22 cellular contexts compared by ENCODE assay signal in genomic region chr19:41501854-41502253, GRCh38. TPM values are rescaled to one million over a fixed set of nuclear protein-coding genes. Genes with fewer than 3 reads are reported as not detected.
DNase-seq lines count a peak whose midpoint lies in the region; TF ChIP-seq lines count a peak whose summit lies in the region.
"Had no signal": no experiment of that assay in that cellular context is flagged by ENCODE, and none has a peak within 500 bp of the region (broad histone marks: within the 10 kb centered on the region; RNA-seq: fewer than 3 reads in every experiment).

No MANE protein-coding gene starts in this region.

- H3K27ac Mint-ChIP-seq in MCF 10A (ENCODE audit: low read depth, unreplicated experiment) (no peak overlapping the region), endodermal cell (no peak overlapping the region)
- H3K27ac Mint-ChIP-seq: activated naive CD4-positive, alpha-beta T cell treated with anti-CD3 and anti-CD28 coated beads for 36 hours; immature natural killer cell; memory B cell; naive thymus-derived CD4-positive, alpha-beta T cell; stimulated activated naive CD8-positive, alpha-beta T cell treated with anti-CD3 and anti-CD28 coated beads, Interleukin-15, Interleukin-2, amounts not matched to agents 100 ng/mL and 50 ng/mL, for 24 hours; T-helper 1 cell treated with Interleukin-12 subunit alpha and Interleukin-12 subunit beta and Interleukin-4 antibody, amounts not matched to agents 30 μg/mL and 1 μg/mL, for 36 hours had no signal

- WGBS in endodermal cell (ENCODE audit: insufficient coverage in 1 of 2, insufficient read length in 1 of 2), 2 experiments, result 78% methylated on average over 3 of the region's 4 CpGs; no CpG with 5 or more reads in 1 of the 2 experiments
- 41 to 62% (median 54%) methylated on average over 4 of the region's 4 CpGs for WGBS in stomach, 5 donors

- H3K4me1 ChIP-seq in breast epithelium, result no peaks in the 10 kb centered on the region
- peaks cover 21% of the 10 kb centered on the region for H3K4me1 ChIP-seq in OCI-LY3 (ENCODE audit: low read length)
- H3K4me1 ChIP-seq in endodermal cell (ENCODE audit: control insufficient read depth, insufficient read depth, low read length), result no peaks in the 10 kb centered on the region
- H3K4me1 ChIP-seq in stomach, result no peaks in the 10 kb centered on the region
- H3K4me1 ChIP-seq: sigmoid colon had no signal

- H3K9ac ChIP-seq in OCI-LY3 (ENCODE audit: low read length) (peak overlapping the region; percentile 59; the same call in 1 of the 2 replicates), endodermal cell (ENCODE audit: extremely low read depth, low read length, poor library complexity, severe bottlenecking) (no peak overlapping the region)

- POLR2A ChIA-PET in MCF 10A (lab: Yijun Ruan, JAX), result no interaction called here

- H3K9me3 Mint-ChIP-seq in MCF 10A (ENCODE audit: unreplicated experiment) (no peaks in the 10 kb centered on the region), endodermal cell (peaks cover 34% of the 10 kb centered on the region)
- H3K9me3 Mint-ChIP-seq: activated naive CD4-positive, alpha-beta T cell treated with anti-CD3 and anti-CD28 coated beads for 36 hours; central memory CD8-positive, alpha-beta T cell; immature natural killer cell; memory B cell; stimulated activated naive CD8-positive, alpha-beta T cell treated with anti-CD3 and anti-CD28 coated beads, Interleukin-15, Interleukin-2, amounts not matched to agents 100 ng/mL and 50 ng/mL, for 24 hours; T-helper 1 cell treated with Interleukin-12 subunit alpha and Interleukin-12 subunit beta and Interleukin-4 antibody, amounts not matched to agents 30 μg/mL and 1 μg/mL, for 36 hours had no signal

- H3K4me3 ChIP-seq in breast epithelium (no peak overlapping the region), OCI-LY3 (ENCODE audit: low read length) (peak overlapping the region; percentile 70), endodermal cell (ENCODE audit: low read length) (no peak overlapping the region), stomach (no peak overlapping the region)
- H3K4me3 ChIP-seq: ovary, sigmoid colon had no signal

- no peak for TF ChIP-seq CTCF in breast epithelium (IDR thresholded peaks at IDR 0.05)
- TF ChIP-seq CTCF in MCF 10A (IDR thresholded peaks at IDR 0.05; ENCODE audit: unreplicated experiment), result no peak
- no peak for TF ChIP-seq CTCF in OCI-LY3 (IDR thresholded peaks at IDR 0.05; ENCODE audit: low read depth, low read length)
- TF ChIP-seq CTCF in endodermal cell (conservative IDR thresholded peaks at IDR 0.05), result no peak
- TF ChIP-seq CTCF in stomach (IDR thresholded peaks at IDR 0.05), result no peak

- H3K9me3 ChIP-seq in breast epithelium (no peaks in the 10 kb centered on the region), OCI-LY3 (ENCODE audit: insufficient read depth, low read length) (peaks cover 9% of the 10 kb centered on the region; the same call in 1 of the 2 replicates), endodermal cell (ENCODE audit: control insufficient read depth, low read length) (no peaks in the 10 kb centered on the region), stomach (no peaks in the 10 kb centered on the region)
- H3K9me3 ChIP-seq: ovary, sigmoid colon had no signal

- H3K4me1 Mint-ChIP-seq in MCF 10A (ENCODE audit: insufficient read depth, unreplicated experiment) (peaks cover 5% of the 10 kb centered on the region), endodermal cell (no peaks in the 10 kb centered on the region)
- H3K4me1 Mint-ChIP-seq: immature natural killer cell had no signal

- no peak for TF ChIP-seq POLR2A in breast epithelium (IDR thresholded peaks at IDR 0.05)
- TF ChIP-seq POLR2A in stomach (IDR thresholded peaks at IDR 0.05), result no peak

- CTCF ChIA-PET in MCF 10A (lab: Yijun Ruan, JAX), result no interaction called here

- H3K4me3 Mint-ChIP-seq in MCF 10A (ENCODE audit: unreplicated experiment) (no peak overlapping the region), endodermal cell (no peak overlapping the region)
- H3K4me3 Mint-ChIP-seq: activated naive CD4-positive, alpha-beta T cell treated with anti-CD3 and anti-CD28 coated beads for 36 hours; central memory CD8-positive, alpha-beta T cell; immature natural killer cell; memory B cell; naive thymus-derived CD4-positive, alpha-beta T cell; stimulated activated naive CD8-positive, alpha-beta T cell treated with anti-CD3 and anti-CD28 coated beads, Interleukin-15, Interleukin-2, amounts not matched to agents 100 ng/mL and 50 ng/mL, for 24 hours; T-helper 1 cell treated with Interleukin-12 subunit alpha and Interleukin-12 subunit beta and Interleukin-4 antibody, amounts not matched to agents 30 μg/mL and 1 μg/mL, for 36 hours had no signal

- peak overlapping the region; percentile 85 for H3K4me2 ChIP-seq in OCI-LY3 (ENCODE audit: low read length)

- TF ChIP-seq EP300 in stomach (IDR thresholded peaks at IDR 0.05), result no peak

- DNase-seq in breast epithelium (ENCODE audit: low spot score in 2 of 2) (no peak), MCF 10A (ENCODE audit: unreplicated experiment) (no peak), endodermal cell (peak; percentile 10), stomach (no peak), GM19240 (ENCODE audit: insufficient read length, low spot score) (no peak), NCI-H1092 (lab: John Stamatoyannopoulos, UW) (no peak), AG08396 (ENCODE audit: low spot score) (no peak)
- DNase-seq: activated CD4-positive, alpha-beta T cell treated with anti-CD3 and anti-CD28 coated beads, Interleukin-2, amount 50 U/mL, for 4 hours; activated T-cell treated with anti-CD3 and anti-CD28 coated beads for 4 hours; immature natural killer cell; MM.1S; naive thymus-derived CD4-positive, alpha-beta T cell had no signal

- H4K20me1 ChIP-seq in OCI-LY3 (ENCODE audit: insufficient read depth, low read length), result no peaks in the 10 kb centered on the region

- H3K36me3 Mint-ChIP-seq in MCF 10A (ENCODE audit: insufficient read depth, unreplicated experiment), result no peaks in the 10 kb centered on the region
- H3K36me3 Mint-ChIP-seq in endodermal cell (ENCODE audit: low read depth), result no peaks in the 10 kb centered on the region
- H3K36me3 Mint-ChIP-seq: immature natural killer cell; naive thymus-derived CD4-positive, alpha-beta T cell had no signal

- H3K27me3 Mint-ChIP-seq in MCF 10A (ENCODE audit: insufficient read depth, unreplicated experiment) (peaks cover 64% of the 10 kb centered on the region), endodermal cell (ENCODE audit: insufficient read depth) (peaks cover 54% of the 10 kb centered on the region)

- H3K79me2 ChIP-seq in OCI-LY3 (ENCODE audit: low read length), result no peaks in the 10 kb centered on the region

- peak overlapping the region; percentile 71; the same call in 1 of the 2 replicates for H2AFZ ChIP-seq in OCI-LY3 (ENCODE audit: low read depth, low read length)

- no TSS peak for BruUV-seq in MCF 10A (replicated peaks; lab: Mats Ljungman, UMichigan)

- intact Hi-C loops in breast epithelium (cut with DNase I; ENCODE audit: low total_unique reads), result no loop called here
- intact Hi-C loops in MCF 10A (cut with micrococcal nuclease), result no loop called here
- intact Hi-C loops in stomach (cut with DNase I; ENCODE audit: low total_unique reads), result no loop called here

- peaks cover 0 to 4% of the 10 kb centered on the region in 2 donors for H3K27me3 ChIP-seq in breast epithelium
- peaks cover 8% of the 10 kb centered on the region; the same call in 1 of the 2 replicates for H3K27me3 ChIP-seq in OCI-LY3 (ENCODE audit: low read depth, low read length)
- peaks cover 36% of the 10 kb centered on the region for H3K27me3 ChIP-seq in endodermal cell (ENCODE audit: control insufficient read depth, insufficient read depth, low read length, poor library complexity, severe bottlenecking)
- peaks cover 0 to 79% (median 16%) of the 10 kb centered on the region in 3 donors for H3K27me3 ChIP-seq in stomach
- H3K27me3 ChIP-seq: ovary had no signal

- H3K27ac ChIP-seq in breast epithelium (peak overlapping the region; percentile 52 to 68), OCI-LY3 (ENCODE audit: low read length) (peak overlapping the region; percentile 69), endodermal cell (ENCODE audit: low read depth, low read length) (no peak overlapping the region), stomach (peak overlapping the region in 4 of 5 donors; percentile 13 to 43 (median 34))
- H3K27ac ChIP-seq: C4-2B, ovary had no signal

- H3K36me3 ChIP-seq in breast epithelium (no peaks in the 10 kb centered on the region), OCI-LY3 (replicated peaks; ENCODE audit: low read depth, low read length) (peaks cover 9% of the 10 kb centered on the region), endodermal cell (ENCODE audit: control insufficient read depth, insufficient read depth, low read length) (no peaks in the 10 kb centered on the region), stomach (no peaks in the 10 kb centered on the region)
- H3K36me3 ChIP-seq: ovary, sigmoid colon had no signal

RNA-seq across cellular contexts. Expression of gene ERICH4, which starts 58.9 kb away (rescaled TPM):
- not detected for total RNA-seq in breast epithelium
- not detected in 2 replicates for total RNA-seq in MCF 10A (2022)
- not detected for total RNA-seq in endodermal cell
- polyA plus RNA-seq in endodermal cell (2013, experiment 1 of 2), result not detected
- polyA plus RNA-seq in endodermal cell (2013, experiment 2 of 2), result not detected
- total RNA-seq in stomach, result not detected
- polyA plus RNA-seq in stomach, result not detected
- total RNA-seq: activated naive CD4-positive, alpha-beta T cell treated with anti-CD3 and anti-CD28 coated beads for 36 hours; fibroblast of lung; naive thymus-derived CD4-positive, alpha-beta T cell; ovary; sigmoid colon had no signal
- polyA plus RNA-seq: fibroblast of lung; immature natural killer cell; naive thymus-derived CD4-positive, alpha-beta T cell; ovary; sigmoid colon had no signal
